ENCODE assay signal across 11 cellular contexts in genomic region chr12:63302269-63302940, GRCh38.
DNase-seq lines count a peak whose midpoint lies in the region; ATAC-seq and FAIRE-seq lines count a peak whose summit lies in the region.
"Had no signal": no experiment of that assay in that cellular context is flagged by ENCODE, and none has a peak within 500 bp of the region (broad histone marks: within the 10 kb centered on the region; RNA-seq: fewer than 3 reads in every experiment).

No MANE protein-coding gene starts in this region.

- H3K4me3 Mint-ChIP-seq in activated T-cell treated with anti-CD3 and anti-CD28 coated beads, Interleukin-2, amount 50 U/mL, for 24 hours = no peak overlapping the region
- peak overlapping the region in 1 of 2 donors; percentile 23 for H3K4me3 Mint-ChIP-seq in activated T-cell treated with anti-CD3 and anti-CD28 coated beads, Interleukin-2, amount 50 U/mL, for 72 hours
- H3K4me3 Mint-ChIP-seq: activated naive CD8-positive, alpha-beta T cell; naive thymus-derived CD4-positive, alpha-beta T cell; T-cell had no signal

- H3K27ac Mint-ChIP-seq in activated T-cell treated with anti-CD3 and anti-CD28 coated beads, Interleukin-2, amount 50 U/mL, for 24 hours = peak overlapping the region; percentile 47
- no peak overlapping the region for H3K27ac Mint-ChIP-seq in activated T-cell treated with anti-CD3 and anti-CD28 coated beads, Interleukin-2, amount 50 U/mL, for 72 hours
- H3K27ac Mint-ChIP-seq: activated naive CD8-positive, alpha-beta T cell; naive thymus-derived CD4-positive, alpha-beta T cell; T-cell had no signal

- intact Hi-C loops in sciatic nerve (cut with DNase I) = no loop called here

- H3K9me3 Mint-ChIP-seq in activated T-cell treated with anti-CD3 and anti-CD28 coated beads, Interleukin-2, amount 50 U/mL, for 24 hours = no peaks in the 10 kb centered on the region
- no peaks in the 10 kb centered on the region for H3K9me3 Mint-ChIP-seq in activated T-cell treated with anti-CD3 and anti-CD28 coated beads, Interleukin-2, amount 50 U/mL, for 72 hours

- peaks cover 14% of the 10 kb centered on the region for H3K4me1 Mint-ChIP-seq in activated T-cell treated with anti-CD3 and anti-CD28 coated beads, Interleukin-2, amount 50 U/mL, for 24 hours (ENCODE audit: low read depth)
- peaks cover 9% of the 10 kb centered on the region for H3K4me1 Mint-ChIP-seq in activated T-cell treated with anti-CD3 and anti-CD28 coated beads, Interleukin-2, amount 50 U/mL, for 72 hours (ENCODE audit: low read depth)
- H3K4me1 Mint-ChIP-seq: T-cell had no signal

- DNase-seq in activated T-cell treated with anti-CD3 and anti-CD28 coated beads, Interleukin-2, amount 50 U/mL, for 24 hours = no peak
- no peak for DNase-seq in activated T-cell treated with anti-CD3 and anti-CD28 coated beads for 4 hours
- no peak for DNase-seq in activated T-cell treated with anti-CD3 and anti-CD28 coated beads, Interleukin-2, amount 50 U/mL, for 72 hours
- peak; percentile 18 for DNase-seq in urothelium cell line (ENCODE audit: low spot score)
- DNase-seq in DMS114 treated with DMSO at 0.1 percent for 48 hours (lab: John Stamatoyannopoulos, UW; ENCODE audit: unreplicated experiment) = no peak
- no peak for DNase-seq in sciatic nerve (ENCODE audit: low spot score)
- no peak for DNase-seq in NAMALWA (ENCODE audit: low spot score)
- DNase-seq: naive thymus-derived CD4-positive, alpha-beta T cell; T-cell had no signal

- peaks cover 4% of the 10 kb centered on the region for H3K27me3 Mint-ChIP-seq in activated T-cell treated with anti-CD3 and anti-CD28 coated beads, Interleukin-2, amount 50 U/mL, for 24 hours
- no peaks in the 10 kb centered on the region for H3K27me3 Mint-ChIP-seq in activated T-cell treated with anti-CD3 and anti-CD28 coated beads, Interleukin-2, amount 50 U/mL, for 72 hours (ENCODE audit: low read depth)
- H3K27me3 Mint-ChIP-seq: activated naive CD8-positive, alpha-beta T cell; naive thymus-derived CD4-positive, alpha-beta T cell; T-cell had no signal

- no peaks in the 10 kb centered on the region for H3K36me3 Mint-ChIP-seq in activated T-cell treated with anti-CD3 and anti-CD28 coated beads, Interleukin-2, amount 50 U/mL, for 24 hours (ENCODE audit: low read depth)
- H3K36me3 Mint-ChIP-seq in activated T-cell treated with anti-CD3 and anti-CD28 coated beads, Interleukin-2, amount 50 U/mL, for 72 hours (ENCODE audit: insufficient read depth in 2 of 2) = no peaks in the 10 kb centered on the region
- H3K36me3 Mint-ChIP-seq: activated naive CD8-positive, alpha-beta T cell; naive thymus-derived CD4-positive, alpha-beta T cell; T-cell had no signal

- no peak for FAIRE-seq in urothelium cell line (lab: Jason Lieb, UNC)

- peak; percentile 68 for ATAC-seq in HG02884 (IDR thresholded peaks at IDR 0.05; ENCODE audit: unreplicated experiment)
- ATAC-seq in activated T-cell treated with anti-CD3 and anti-CD28 coated beads, Interleukin-2, amount 50 U/mL, for 72 hours (replicated peaks in 1 of 2) = peak; percentile 77 to 89
- no peak for ATAC-seq in sciatic nerve
- ATAC-seq: naive thymus-derived CD4-positive, alpha-beta T cell had no signal
